9 cellular contexts compared by ENCODE assay signal in genomic region chr6:40997256-40997957, GRCh38. TPM values are rescaled to one million over a fixed set of nuclear protein-coding genes. Genes with fewer than 3 reads are reported as not detected.
DNase-seq lines count a peak whose midpoint lies in the region; ATAC-seq and TF ChIP-seq lines count a peak whose summit lies in the region.
"Had no signal": no experiment of that assay in that cellular context is flagged by ENCODE, and none has a peak within 500 bp of the region (broad histone marks: within the 10 kb centered on the region; RNA-seq: fewer than 3 reads in every experiment).

No MANE protein-coding gene starts in this region.

- POLR2A ChIA-PET in CD8-positive, alpha-beta T cell (lab: Charles Lee), result interaction anchor here (1.0 kb wide), 1 partner anchor 31 kb away, joined by 3 read pairs; no protein-coding TSS in a partner anchor

- intact Hi-C loops in CD8-positive, alpha-beta T cell (cut with DNase I, micrococcal nuclease), result no loop called here

- H3K27ac Mint-ChIP-seq in nephron, result peak overlapping the region; percentile 91 to 92 (median 92)
- H3K27ac Mint-ChIP-seq in CD8-positive, alpha-beta T cell, result no peak overlapping the region

- ATAC-seq in GM18520 (IDR thresholded peaks at IDR 0.05; ENCODE audit: unreplicated experiment), result no peak
- ATAC-seq in CD8-positive, alpha-beta T cell, result no peak

- H3K4me1 Mint-ChIP-seq in nephron, result peaks cover 62% of the 10 kb centered on the region
- no peaks in the 10 kb centered on the region for H3K4me1 Mint-ChIP-seq in CD8-positive, alpha-beta T cell (ENCODE audit: low read depth)

- H3K4me1 ChIP-seq in CD8-positive, alpha-beta T cell (ENCODE audit: insufficient read depth, low read length), result no peaks in the 10 kb centered on the region

- peaks cover 12% of the 10 kb centered on the region for H3K27me3 Mint-ChIP-seq in nephron (ENCODE audit: low read depth)
- peaks cover 20% of the 10 kb centered on the region for H3K27me3 Mint-ChIP-seq in CD8-positive, alpha-beta T cell (ENCODE audit: low read depth)

- no peaks in the 10 kb centered on the region for H3K36me3 ChIP-seq in CD8-positive, alpha-beta T cell (ENCODE audit: insufficient read depth, low read length)

- no peak overlapping the region for H3K4me3 ChIP-seq in fibroblast of villous mesenchyme (ENCODE audit: low read depth, low read length)
- no peak overlapping the region for H3K4me3 ChIP-seq in CD8-positive, alpha-beta T cell (ENCODE audit: low read depth, low read length)

- H3K9me3 Mint-ChIP-seq in nephron, result no peaks in the 10 kb centered on the region
- H3K9me3 Mint-ChIP-seq in CD8-positive, alpha-beta T cell, result no peaks in the 10 kb centered on the region

- no peaks in the 10 kb centered on the region for H3K27me3 ChIP-seq in CD8-positive, alpha-beta T cell (ENCODE audit: insufficient read depth, low read length)

- no peak overlapping the region for H3K4me3 Mint-ChIP-seq in nephron
- H3K4me3 Mint-ChIP-seq in CD8-positive, alpha-beta T cell, result no peak overlapping the region

- no peaks in the 10 kb centered on the region for H3K9me3 ChIP-seq in CD8-positive, alpha-beta T cell (ENCODE audit: low read length)

- CTCF ChIA-PET in CD8-positive, alpha-beta T cell (lab: Charles Lee), result interaction anchor here (0.7 to 3.8 kb wide), 5 partner anchors 14 to 1094 kb away, joined by 3 to 17 read pairs (median 3); partner anchors contain the start of gene UNC5CL

- peak; percentile 55 for DNase-seq in DMS 273 treated with DMSO at 0.1 percent for 48 hours (lab: John Stamatoyannopoulos, UW)
- peak; percentile 70 for DNase-seq in NCI-H748 (lab: John Stamatoyannopoulos, UW; ENCODE audit: unreplicated experiment)
- peak; percentile 56 for DNase-seq in fibroblast of villous mesenchyme (ENCODE audit: low read depth)
- DNase-seq in cerebellar cortex (ENCODE audit: low spot score), result no peak
- no peak for DNase-seq in SHP77 (lab: John Stamatoyannopoulos, UW)
- DNase-seq in CD8-positive, alpha-beta T cell, result no peak

- no peak overlapping the region for H3K27ac ChIP-seq in CD8-positive, alpha-beta T cell (ENCODE audit: low read depth, low read length)

- H3K36me3 Mint-ChIP-seq in nephron (ENCODE audit: low read depth), result peaks cover 3% of the 10 kb centered on the region
- no peaks in the 10 kb centered on the region for H3K36me3 Mint-ChIP-seq in CD8-positive, alpha-beta T cell

- TF ChIP-seq CTCF in fibroblast of villous mesenchyme (IDR thresholded peaks at IDR 0.05; ENCODE audit: insufficient read depth, low read depth, low read length), result no peak
- TF ChIP-seq CTCF in nephron (IDR thresholded peaks at IDR 0.05; ENCODE audit: unreplicated experiment in 3 of 3), result no peak
- no peak for TF ChIP-seq CTCF in CD8-positive, alpha-beta T cell (IDR thresholded peaks at IDR 0.05)

RNA-seq across cellular contexts. Expression of gene UNC5CL, which starts 41.6 kb away (rescaled TPM):
- total RNA-seq in fibroblast of villous mesenchyme, result under 0.01 TPM in 2 replicates
- 1 to 10 TPM; 1.4 to 2.3 TPM for total RNA-seq in CD8-positive, alpha-beta T cell

RNA-seq across cellular contexts. Expression of gene TSPO2, which starts 44.9 kb away (rescaled TPM):
- not detected in 2 replicates for total RNA-seq in fibroblast of villous mesenchyme
- total RNA-seq in CD8-positive, alpha-beta T cell, result not detected
- total RNA-seq: dermis microvascular lymphatic vessel endothelial cell had no signal

RNA-seq across cellular contexts. Expression of gene APOBEC2, which starts 55.6 kb away (rescaled TPM):
- not detected in 2 replicates for total RNA-seq in fibroblast of villous mesenchyme
- total RNA-seq in CD8-positive, alpha-beta T cell, result not detected
- total RNA-seq: dermis microvascular lymphatic vessel endothelial cell had no signal

Comparison
In these comparisons a context has a peak if more than half of its experiments do, and no peak if none do; other contexts are left out.
1. DNase-seq: peak in DMS 273 treated with DMSO at 0.1 percent for 48 hours (single experiment), NCI-H748 (single experiment) and fibroblast of villous mesenchyme (single experiment); none in cerebellar cortex (single experiment), SHP77 (0 of 2) and CD8-positive, alpha-beta T cell (0 of 7).